9 cellular contexts compared by ENCODE assay signal in genomic region chr10:19638173-19638872, GRCh38.
DNase-seq lines count a peak whose midpoint lies in the region; ATAC-seq and TF ChIP-seq lines count a peak whose summit lies in the region.
"Had no signal": no experiment of that assay in that cellular context is flagged by ENCODE, and none has a peak within 500 bp of the region (broad histone marks: within the 10 kb centered on the region; RNA-seq: fewer than 3 reads in every experiment).

No MANE protein-coding gene starts in this region.

- no peak overlapping the region for H3K27ac Mint-ChIP-seq in activated naive CD4-positive, alpha-beta T cell treated with anti-CD3 and anti-CD28 coated beads for 36 hours

- H3K27ac ChIP-seq in RWPE1: no peak overlapping the region; the same call in 1 of the 2 replicates

- no peaks in the 10 kb centered on the region for H3K36me3 Mint-ChIP-seq in activated naive CD4-positive, alpha-beta T cell treated with anti-CD3 and anti-CD28 coated beads for 36 hours (ENCODE audit: low read depth)

- peak; percentile 35 for DNase-seq in Daoy (ENCODE audit: low read depth)
- DNase-seq in RWPE1 (ENCODE audit: low spot score): peak; percentile 26
- peak; percentile 44 for DNase-seq in globus pallidus (ENCODE audit: low spot score)
- no peak for DNase-seq in sciatic nerve (ENCODE audit: low spot score)
- DNase-seq in H7: no peak
- no peak for DNase-seq in activated naive CD4-positive, alpha-beta T cell treated with anti-CD3 and anti-CD28 coated beads for 36 hours
- DNase-seq in NCI-H2107 (lab: John Stamatoyannopoulos, UW): no peak
- DNase-seq: stimulated activated CD4-positive, alpha-beta T cell treated with anti-CD3 and anti-CD28 coated beads, Interleukin-12 subunit alpha, Interleukin-12 subunit beta, amount 100 ng/mL, for 4 hours had no signal

- peak; percentile 91 for ATAC-seq in sciatic nerve
- no peak for ATAC-seq in GM21576 (IDR thresholded peaks at IDR 0.05; ENCODE audit: unreplicated experiment)

- POLR2A ChIA-PET in RWPE1 (lab: Yijun Ruan, JAX; ENCODE audit: low non-redundant PET): no interaction called here

- H3K27me3 ChIP-seq in H7 (ENCODE audit: control insufficient read depth, insufficient read depth, low read length): no peaks in the 10 kb centered on the region

- no peak overlapping the region for H3K4me3 Mint-ChIP-seq in activated naive CD4-positive, alpha-beta T cell treated with anti-CD3 and anti-CD28 coated beads for 36 hours

- H3K4me1 Mint-ChIP-seq in activated naive CD4-positive, alpha-beta T cell treated with anti-CD3 and anti-CD28 coated beads for 36 hours (ENCODE audit: low read depth): peaks cover 4% of the 10 kb centered on the region

- intact Hi-C loops in sciatic nerve (cut with DNase I): no loop called here
- intact Hi-C loops in activated naive CD4-positive, alpha-beta T cell treated with anti-CD3 and anti-CD28 coated beads for 36 hours (cut with micrococcal nuclease): no loop called here

- no peaks in the 10 kb centered on the region for H3K27me3 Mint-ChIP-seq in activated naive CD4-positive, alpha-beta T cell treated with anti-CD3 and anti-CD28 coated beads for 36 hours (ENCODE audit: low read depth)

- CTCF ChIA-PET in RWPE1 (lab: Yijun Ruan, JAX): no interaction called here
- CTCF ChIA-PET in activated naive CD4-positive, alpha-beta T cell treated with anti-CD3 and anti-CD28 coated beads for 36 hours (lab: Charles Lee): no interaction called here

- no peak for TF ChIP-seq CTCF in RWPE1 (conservative IDR thresholded peaks at IDR 0.05; ENCODE audit: low read depth)

- no peak overlapping the region for H3K4me3 ChIP-seq in H7 (ENCODE audit: insufficient read depth, low read depth, low read length)

- H3K36me3 ChIP-seq in H7 (replicated peaks; ENCODE audit: control insufficient read depth, insufficient read depth, low read length): no peaks in the 10 kb centered on the region

- H3K9me3 Mint-ChIP-seq in activated naive CD4-positive, alpha-beta T cell treated with anti-CD3 and anti-CD28 coated beads for 36 hours: no peaks in the 10 kb centered on the region

Comparison
In these comparisons a context has a peak if more than half of its experiments do, and no peak if none do; other contexts are left out.
1. DNase-seq: peak in Daoy (single experiment), RWPE1 (single experiment) and globus pallidus (single experiment); none in sciatic nerve (single experiment), H7 (single experiment), activated naive CD4-positive, alpha-beta T cell treated with anti-CD3 and anti-CD28 coated beads for 36 hours (single experiment) and NCI-H2107 (single experiment).